19 cellular contexts compared by ENCODE assay signal in genomic region chr11:44840085-44840478, GRCh38.
"Had no signal": no experiment of that assay in that cellular context is flagged by ENCODE, and none has a peak within 500 bp of the region (broad histone marks: within the 10 kb centered on the region; RNA-seq: fewer than 3 reads in every experiment).

No MANE protein-coding gene starts in this region.

- H3K4me1 ChIP-seq: breast epithelium had no signal

- H3K27me3 ChIP-seq: breast epithelium had no signal

- H3K36me3 ChIP-seq: breast epithelium, thoracic aorta had no signal

- H3K4me3 ChIP-seq: breast epithelium, thoracic aorta had no signal

- H3K4me1 Mint-ChIP-seq: activated B cell treated with CpG ODN at 0.5 μM for 24 hours; activated naive CD8-positive, alpha-beta T cell treated with anti-CD3 and anti-CD28 coated beads for 36 hours; central memory CD8-positive, alpha-beta T cell had no signal

- H3K27me3 Mint-ChIP-seq: activated B cell treated with CpG ODN at 0.5 μM for 24 hours; activated CD4-positive, alpha-beta memory T cell treated with anti-CD3 and anti-CD28 coated beads for 36 hours; activated naive CD8-positive, alpha-beta T cell treated with anti-CD3 and anti-CD28 coated beads for 36 hours; central memory CD8-positive, alpha-beta T cell; progenitor cell of endocrine pancreas had no signal

- H3K9me3 Mint-ChIP-seq: central memory CD8-positive, alpha-beta T cell had no signal

- H3K27ac Mint-ChIP-seq: activated B cell treated with CpG ODN at 0.5 μM for 24 hours; activated CD4-positive, alpha-beta memory T cell treated with anti-CD3 and anti-CD28 coated beads for 36 hours; activated naive CD8-positive, alpha-beta T cell treated with anti-CD3 and anti-CD28 coated beads for 36 hours; progenitor cell of endocrine pancreas; T-helper 1 cell treated with Interleukin-12 subunit alpha and Interleukin-12 subunit beta and Interleukin-4 antibody, amounts not matched to agents 30 μg/mL and 1 μg/mL, for 36 hours had no signal

- H3K9me3 ChIP-seq: thoracic aorta had no signal

- DNase-seq: activated B cell treated with CpG ODN at 0.5 μM for 24 hours; activated CD4-positive, alpha-beta memory T cell treated with anti-CD3 and anti-CD28 coated beads for 36 hours; activated CD4-positive, alpha-beta T cell treated with anti-CD3 and anti-CD28 coated beads for 4 hours; activated naive CD4-positive, alpha-beta T cell treated with Interleukin-2 at 50 U/mL for 16 hours; activated naive CD8-positive, alpha-beta T cell treated with anti-CD3 and anti-CD28 coated beads for 36 hours; activated T-cell treated with anti-CD3 and anti-CD28 coated beads, Interleukin-2, amount 50 U/mL, for 48 hours; effector memory CD4-positive, alpha-beta T cell; hippocampal formation; left ventricle myocardium superior; retina; stimulated activated CD4-positive, alpha-beta T cell treated with anti-CD3 and anti-CD28 coated beads, Interleukin-4, amount 100 ng/mL, for 1 hour; stimulated activated naive CD4-positive, alpha-beta T cell; T1000 had no signal

- H3K4me3 Mint-ChIP-seq: activated B cell treated with CpG ODN at 0.5 μM for 24 hours; activated CD4-positive, alpha-beta memory T cell treated with anti-CD3 and anti-CD28 coated beads for 36 hours; activated naive CD8-positive, alpha-beta T cell treated with anti-CD3 and anti-CD28 coated beads for 36 hours; central memory CD8-positive, alpha-beta T cell; neural crest cell; T-helper 1 cell treated with Interleukin-12 subunit alpha and Interleukin-12 subunit beta and Interleukin-4 antibody, amounts not matched to agents 30 μg/mL and 1 μg/mL, for 36 hours had no signal
